ENCODE assay signal across 1 cellular context in genomic region chr3:101850327-101851048, GRCh38.
A peak's percentile ranks its signal among the peaks of the same experiment; 100 is the strongest.
TF ChIP-seq lines count a peak whose summit lies in the region.

No MANE protein-coding gene starts in this region.

TF ChIP-seq in HepG2, 621 proteins besides CTCF, POLR2A, EP300 and RAD21 (continued from another document):
- TF ChIP-seq POLR2G (IDR thresholded peaks at IDR 0.05; ENCODE audit: low read depth, low read length) (peak; percentile 36; the same call in 1 of the 2 replicates), SAP130 (CRISPR knock-in tag; IDR thresholded peaks at IDR 0.05; ENCODE audit: low read depth) (0 out of 2 replicates have a peak, but pooled peaks have one; percentile 14)
